Comparison of ENCODE assay signal across 14 cellular contexts in genomic region chr2:100817388-100817985, GRCh38. TPM values are rescaled to one million over a fixed set of nuclear protein-coding genes. Genes with fewer than 3 reads are reported as not detected.
A peak's percentile ranks its signal among the peaks of the same experiment; 100 is the strongest.
DNase-seq lines count a peak whose midpoint lies in the region; TF ChIP-seq lines count a peak whose summit lies in the region.
"Had no signal": no experiment of that assay in that cellular context is flagged by ENCODE, and none has a peak within 500 bp of the region (broad histone marks: within the 10 kb centered on the region; RNA-seq: fewer than 3 reads in every experiment).

No MANE protein-coding gene starts in this region.

- H3K27ac ChIP-seq in neural progenitor cell: no peak overlapping the region
- H3K27ac ChIP-seq: WERI-Rb-1 had no signal

- DNase-seq in EH (ENCODE audit: low read depth) (peak; percentile 34), RPMI7951 (ENCODE audit: low read depth) (peak; percentile 97), epithelial cell of esophagus (ENCODE audit: low read depth) (peak; percentile 59), neural progenitor cell (ENCODE audit: low spot score) (no peak), NCI-H146 treated with DMSO at 0.1 percent for 48 hours (lab: John Stamatoyannopoulos, UW; ENCODE audit: unreplicated experiment) (no peak), middle frontal gyrus (ENCODE audit: extremely low spot score, low spot score) (no peak), NCI-H1694 (lab: John Stamatoyannopoulos, UW) (no peak)
- DNase-seq: KBM-7, NCI-H1105, posterior cingulate gyrus, WERI-Rb-1 had no signal

- peaks cover 62% of the 10 kb centered on the region for H3K27me3 ChIP-seq in neural progenitor cell
- H3K27me3 ChIP-seq: adrenal gland, testis had no signal

- no peaks in the 10 kb centered on the region for H3K36me3 ChIP-seq in neural progenitor cell
- H3K36me3 ChIP-seq: adrenal gland, WERI-Rb-1 had no signal

- H3K79me2 ChIP-seq in neural progenitor cell (ENCODE audit: low read depth): no peaks in the 10 kb centered on the region

- no peaks in the 10 kb centered on the region for H3K9me3 Mint-ChIP-seq in neural progenitor cell
- H3K9me3 Mint-ChIP-seq: dendritic cell treated with granulocyte-macrophage colony-stimulating factor and Interleukin-4, amounts not matched to agents 40 ng/mL and 50 ng/mL, for 4 days had no signal

- no peaks in the 10 kb centered on the region for H3K9me3 ChIP-seq in neural progenitor cell (ENCODE audit: low read depth)
- H3K9me3 ChIP-seq: adrenal gland, testis had no signal

- H3K4me1 Mint-ChIP-seq in neural progenitor cell: peaks cover 18% of the 10 kb centered on the region

- H3K4me2 ChIP-seq in neural progenitor cell: no peak overlapping the region

- peak overlapping the region; percentile 6 for H3K4me3 Mint-ChIP-seq in neural progenitor cell
- H3K4me3 Mint-ChIP-seq: dendritic cell treated with granulocyte-macrophage colony-stimulating factor and Interleukin-4, amounts not matched to agents 40 ng/mL and 50 ng/mL, for 4 days had no signal

- H3K27me3 Mint-ChIP-seq in neural progenitor cell (ENCODE audit: insufficient read depth, low read depth): peaks cover 28% of the 10 kb centered on the region

- H4K20me1 ChIP-seq in neural progenitor cell (ENCODE audit: low read depth): peaks cover 9% of the 10 kb centered on the region

- no peak overlapping the region for H2AFZ ChIP-seq in neural progenitor cell (replicated peaks)

- H3K36me3 Mint-ChIP-seq in neural progenitor cell: no peaks in the 10 kb centered on the region

- H3K4me3 ChIP-seq in epithelial cell of esophagus (ENCODE audit: low read length) (no peak overlapping the region), neural progenitor cell (no peak overlapping the region)

- peaks cover 20% of the 10 kb centered on the region for H3K4me1 ChIP-seq in neural progenitor cell

- TF ChIP-seq CTCF in epithelial cell of esophagus (IDR thresholded peaks at IDR 0.05; ENCODE audit: insufficient read depth, low read depth, low read length, missing control alignments) (no peak), neural progenitor cell (IDR thresholded peaks at IDR 0.05) (no peak)

- peaks cover 15% of the 10 kb centered on the region for H3F3A ChIP-seq in neural progenitor cell (ENCODE audit: low read depth)

- no peak overlapping the region for H3K27ac Mint-ChIP-seq in neural progenitor cell
- H3K27ac Mint-ChIP-seq: dendritic cell treated with granulocyte-macrophage colony-stimulating factor and Interleukin-4, amounts not matched to agents 40 ng/mL and 50 ng/mL, for 4 days had no signal

- H3K9ac ChIP-seq in neural progenitor cell: no peak overlapping the region

RNA-seq across cellular contexts. Expression of gene NPAS2, which starts 2.5 kb away (rescaled TPM):
- 64.1 and 93.5 TPM in 2 replicates for total RNA-seq in RPMI7951 (2014; rRNA removed; shearing (Covaris generic))
- total RNA-seq in neural progenitor cell (ENCODE audit: low replicate concordance): 0.59 and 39.4 TPM in 2 replicates

Comparison
In these comparisons a context has a peak if more than half of its experiments do, and no peak if none do; other contexts are left out.
1. DNase-seq: peak in EH (single experiment), RPMI7951 (single experiment) and epithelial cell of esophagus (single experiment); none in neural progenitor cell (single experiment), NCI-H146 treated with DMSO at 0.1 percent for 48 hours (single experiment), middle frontal gyrus (single experiment) and NCI-H1694 (single experiment).